In genomic region chr10:11746883-11747539, GRCh38 we compare ENCODE assay signal across 17 cellular contexts. TPM values are rescaled to one million over a fixed set of nuclear protein-coding genes. Genes with fewer than 3 reads are reported as not detected.
DNase-seq lines count a peak whose midpoint lies in the region; ATAC-seq, FAIRE-seq and TF ChIP-seq lines count a peak whose summit lies in the region.
"Had no signal": no experiment of that assay in that cellular context is flagged by ENCODE, and none has a peak within 500 bp of the region (broad histone marks: within the 10 kb centered on the region; RNA-seq: fewer than 3 reads in every experiment).

No MANE protein-coding gene starts in this region.

- POLR2A ChIA-PET in GM10248 (lab: Yijun Ruan, JAX), result no interaction called here

- FAIRE-seq in RCC 7860 (lab: Jason Lieb, UNC), result no peak
- FAIRE-seq: A204.1 had no signal

- no peak overlapping the region for H3K27ac Mint-ChIP-seq in activated T-helper 2 cell treated with anti-CD3 and anti-CD28 coated beads, Interferon-gamma antibody, Interleukin-2, Interleukin-4, amounts not matched to agents 10 μg/mL and 5 μg/mL and 100 μg/mL, durations not matched to agents 14 hours and 24 hours and 36 hours
- H3K27ac Mint-ChIP-seq: activated CD4-positive, alpha-beta memory T cell treated with anti-CD3 and anti-CD28 coated beads for 36 hours; activated naive CD4-positive, alpha-beta T cell treated with anti-CD3 and anti-CD28 coated beads, Interleukin-2, amount 50 U/mL, for 24 hours; immature natural killer cell had no signal

- no peaks in the 10 kb centered on the region for H3K4me1 Mint-ChIP-seq in activated T-helper 2 cell treated with anti-CD3 and anti-CD28 coated beads, Interferon-gamma antibody, Interleukin-2, Interleukin-4, amounts not matched to agents 10 μg/mL and 5 μg/mL and 100 μg/mL, durations not matched to agents 14 hours and 24 hours and 36 hours (ENCODE audit: low read depth)
- H3K4me1 Mint-ChIP-seq: activated naive CD4-positive, alpha-beta T cell treated with anti-CD3 and anti-CD28 coated beads, Interleukin-2, amount 50 U/mL, for 24 hours had no signal

- H3K9me3 Mint-ChIP-seq in activated T-helper 2 cell treated with anti-CD3 and anti-CD28 coated beads, Interferon-gamma antibody, Interleukin-2, Interleukin-4, amounts not matched to agents 10 μg/mL and 5 μg/mL and 100 μg/mL, durations not matched to agents 14 hours and 24 hours and 36 hours, result no peaks in the 10 kb centered on the region
- H3K9me3 Mint-ChIP-seq: activated CD4-positive, alpha-beta memory T cell treated with anti-CD3 and anti-CD28 coated beads for 36 hours; activated naive CD4-positive, alpha-beta T cell treated with anti-CD3 and anti-CD28 coated beads, Interleukin-2, amount 50 U/mL, for 24 hours; immature natural killer cell; naive B cell had no signal

- intact Hi-C loops in Right ventricle myocardium inferior (cut with DNase I), result no loop called here
- intact Hi-C loops in cardiac septum (cut with DNase I), result no loop called here
- intact Hi-C loops in esophagus squamous epithelium (cut with DNase I), result no loop called here
- intact Hi-C loops in activated T-helper 2 cell treated with anti-CD3 and anti-CD28 coated beads, Interferon-gamma antibody, Interleukin-2, Interleukin-4, amounts not matched to agents 10 μg/mL and 5 μg/mL and 100 μg/mL, durations not matched to agents 14 hours and 24 hours and 36 hours (cut with micrococcal nuclease), result no loop called here

- TF ChIP-seq CTCF in esophagus squamous epithelium (IDR thresholded peaks at IDR 0.05), result no peak
- TF ChIP-seq CTCF in GM10248 (IDR thresholded peaks at IDR 0.05; ENCODE audit: control extremely low read depth, extremely low read depth, low read depth, missing control alignments), result no peak

- peak; percentile 30 for ATAC-seq in Right ventricle myocardium inferior

- H3K4me3 Mint-ChIP-seq in activated T-helper 2 cell treated with anti-CD3 and anti-CD28 coated beads, Interferon-gamma antibody, Interleukin-2, Interleukin-4, amounts not matched to agents 10 μg/mL and 5 μg/mL and 100 μg/mL, durations not matched to agents 14 hours and 24 hours and 36 hours (ENCODE audit: low read depth), result no peak overlapping the region
- H3K4me3 Mint-ChIP-seq: activated CD4-positive, alpha-beta memory T cell treated with anti-CD3 and anti-CD28 coated beads for 36 hours; activated naive CD4-positive, alpha-beta T cell treated with anti-CD3 and anti-CD28 coated beads, Interleukin-2, amount 50 U/mL, for 24 hours; immature natural killer cell; naive B cell had no signal

- CTCF ChIA-PET in GM10248 (lab: Yijun Ruan, JAX), result interaction anchor here (3.3 kb wide), 1 partner anchor 11 kb away, joined by 19 read pairs; no protein-coding TSS in a partner anchor

- peak in 1 of 4 donors; percentile 10 for TF ChIP-seq POLR2A in esophagus squamous epithelium (IDR thresholded peaks at IDR 0.05)

- no peaks in the 10 kb centered on the region for H3K9me3 ChIP-seq in esophagus squamous epithelium
- H3K9me3 ChIP-seq: Peyer's patch had no signal

- no peak for DNase-seq in Right ventricle myocardium inferior (ENCODE audit: missing footprints)
- no peak for DNase-seq in cardiac septum (ENCODE audit: low spot score)
- DNase-seq in esophagus squamous epithelium (lab: John Stamatoyannopoulos, UW), result no peak
- DNase-seq in mesenteric fat pad (ENCODE audit: low spot score), result peak; percentile 9
- DNase-seq in GM10248 (ENCODE audit: extremely low spot score), result no peak
- no peak for DNase-seq in T-helper 9 cell
- DNase-seq in activated T-helper 2 cell treated with anti-CD3 and anti-CD28 coated beads, Interferon-gamma antibody, Interleukin-2, Interleukin-4, amounts not matched to agents 10 μg/mL and 5 μg/mL and 100 μg/mL, durations not matched to agents 14 hours and 24 hours and 36 hours (ENCODE audit: low spot score), result no peak
- DNase-seq in RCC 7860 (ENCODE audit: low spot score), result no peak
- DNase-seq: activated CD4-positive, alpha-beta memory T cell treated with anti-CD3 and anti-CD28 coated beads for 36 hours; immature natural killer cell; naive B cell; NCI-H1048; NCI-H345; Peyer's patch; T1000 had no signal

- H3K27me3 Mint-ChIP-seq in activated T-helper 2 cell treated with anti-CD3 and anti-CD28 coated beads, Interferon-gamma antibody, Interleukin-2, Interleukin-4, amounts not matched to agents 10 μg/mL and 5 μg/mL and 100 μg/mL, durations not matched to agents 14 hours and 24 hours and 36 hours (ENCODE audit: low read depth), result peaks cover 31% of the 10 kb centered on the region
- H3K27me3 Mint-ChIP-seq: activated naive CD4-positive, alpha-beta T cell treated with anti-CD3 and anti-CD28 coated beads, Interleukin-2, amount 50 U/mL, for 24 hours; naive B cell had no signal

- H3K36me3 ChIP-seq in esophagus squamous epithelium, result peaks cover 0 to 31% (median 0%) of the 10 kb centered on the region in 3 donors
- H3K36me3 ChIP-seq: Peyer's patch had no signal

- peak overlapping the region in 2 of 4 donors; percentile 5 to 22 for H3K4me3 ChIP-seq in esophagus squamous epithelium
- H3K4me3 ChIP-seq: Peyer's patch had no signal

- H3K36me3 Mint-ChIP-seq in activated T-helper 2 cell treated with anti-CD3 and anti-CD28 coated beads, Interferon-gamma antibody, Interleukin-2, Interleukin-4, amounts not matched to agents 10 μg/mL and 5 μg/mL and 100 μg/mL, durations not matched to agents 14 hours and 24 hours and 36 hours (ENCODE audit: low read depth), result no peaks in the 10 kb centered on the region
- H3K36me3 Mint-ChIP-seq: activated CD4-positive, alpha-beta memory T cell treated with anti-CD3 and anti-CD28 coated beads for 36 hours; activated naive CD4-positive, alpha-beta T cell treated with anti-CD3 and anti-CD28 coated beads, Interleukin-2, amount 50 U/mL, for 24 hours; immature natural killer cell had no signal

- peaks cover under 1 to 38% (median 3%) of the 10 kb centered on the region in 3 donors for H3K4me1 ChIP-seq in esophagus squamous epithelium
- H3K4me1 ChIP-seq: Peyer's patch had no signal

- H3K27ac ChIP-seq in esophagus squamous epithelium, result peak overlapping the region in 3 of 4 donors; percentile 43 to 74 (median 57)
- H3K27ac ChIP-seq: Peyer's patch had no signal

- no peaks in the 10 kb centered on the region for H3K27me3 ChIP-seq in esophagus squamous epithelium
- H3K27me3 ChIP-seq: Peyer's patch had no signal

- 19 to 44% methylated on average over 11 to 13 of the region's 13 CpGs for WGBS in esophagus squamous epithelium, 2 donors

RNA-seq across cellular contexts. Expression of gene ECHDC3, which starts 4.8 kb away (rescaled TPM):
- 101 TPM for total RNA-seq in Right ventricle myocardium inferior
- 35.1 TPM for total RNA-seq in cardiac septum
- 10 to 100 TPM in 2 of 4 donors, 1 to 10 TPM in 1, under 1 TPM in 1; 0.44 to 55.7 (median 31.6) TPM for total RNA-seq in esophagus squamous epithelium
- total RNA-seq in mesenteric fat pad, result 161 TPM
- total RNA-seq in activated T-helper 2 cell treated with anti-CD3 and anti-CD28 coated beads, Interferon-gamma antibody, Interleukin-2, Interleukin-4, amounts not matched to agents 10 μg/mL and 5 μg/mL and 100 μg/mL, durations not matched to agents 14 hours and 24 hours and 36 hours, result 0.23 TPM in 1 of 2 replicates, not detected in the other
